ENCODE assay signal across 1 cellular context in genomic region chr22:49966716-49967332, GRCh38.
TF ChIP-seq lines count a peak whose summit lies in the region.

No MANE protein-coding gene starts in this region.

TF ChIP-seq in HepG2, 621 proteins besides CTCF, POLR2A, EP300 and RAD21 (continued from another document and continues in another):
- TF ChIP-seq HINFP (CRISPR knock-in tag; IDR thresholded peaks at IDR 0.05; ENCODE audit: low read depth) = peak; percentile 27; the same call in 1 of the 2 replicates
- no peak for TF ChIP-seq CBX2 (IDR thresholded peaks at IDR 0.05; ENCODE audit: low read depth, low read length)
- no peak for TF ChIP-seq CBX2 (CRISPR knock-in tag; IDR thresholded peaks at IDR 0.05; ENCODE audit: low read depth)
- TF ChIP-seq MZF1 (CRISPR knock-in tag; IDR thresholded peaks at IDR 0.05; ENCODE audit: borderline replicate concordance) = no peak
- TF ChIP-seq YY1 (IDR thresholded peaks at IDR 0.05; ENCODE audit: insufficient read depth, insufficient replicate concordance, low read depth, low read length) = peak; percentile 68
- peak; percentile 22; the same call in 1 of the 2 replicates for TF ChIP-seq ZNF317 (CRISPR knock-in tag; IDR thresholded peaks at IDR 0.05)
- peak; percentile 55 for TF ChIP-seq ISL2 (CRISPR knock-in tag; IDR thresholded peaks at IDR 0.05)
- no peak for TF ChIP-seq NONO (IDR thresholded peaks at IDR 0.05)
- no peak for TF ChIP-seq NONO (CRISPR knock-in tag; conservative IDR thresholded peaks at IDR 0.05)
- TF ChIP-seq, protein P1, sequence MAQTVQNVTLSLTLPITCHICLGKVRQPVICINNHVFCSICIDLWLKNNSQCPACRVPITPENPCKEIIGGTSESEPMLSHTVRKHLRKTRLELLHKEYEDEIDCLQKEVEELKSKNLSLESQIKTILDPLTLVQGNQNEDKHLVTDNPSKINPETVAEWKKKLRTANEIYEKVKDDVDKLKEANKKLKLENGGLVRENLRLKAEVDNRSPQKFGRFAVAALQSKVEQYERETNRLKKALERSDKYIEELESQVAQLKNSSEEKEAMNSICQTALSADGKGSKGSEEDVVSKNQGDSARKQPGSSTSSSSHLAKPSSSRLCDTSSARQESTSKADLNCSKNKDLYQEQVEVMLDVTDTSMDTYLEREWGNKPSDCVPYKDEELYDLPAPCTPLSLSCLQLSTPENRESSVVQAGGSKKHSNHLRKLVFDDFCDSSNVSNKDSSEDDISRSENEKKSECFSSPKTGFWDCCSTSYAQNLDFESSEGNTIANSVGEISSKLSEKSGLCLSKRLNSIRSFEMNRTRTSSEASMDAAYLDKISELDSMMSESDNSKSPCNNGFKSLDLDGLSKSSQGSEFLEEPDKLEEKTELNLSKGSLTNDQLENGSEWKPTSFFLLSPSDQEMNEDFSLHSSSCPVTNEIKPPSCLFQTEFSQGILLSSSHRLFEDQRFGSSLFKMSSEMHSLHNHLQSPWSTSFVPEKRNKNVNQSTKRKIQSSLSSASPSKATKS (CRISPR knock-in tag; IDR thresholded peaks at IDR 0.05) = 0 out of 2 replicates have a peak, but pooled peaks have one; percentile 20
- no peak for TF ChIP-seq ZNF775 (CRISPR knock-in tag; IDR thresholded peaks at IDR 0.05; ENCODE audit: borderline replicate concordance)
- no peak for TF ChIP-seq TP53 (CRISPR knock-in tag; conservative IDR thresholded peaks at IDR 0.05)
- TF ChIP-seq ZGPAT (CRISPR knock-in tag; IDR thresholded peaks at IDR 0.05) = peak; percentile 41; the same call in 1 of the 2 replicates
- TF ChIP-seq THAP9 (CRISPR knock-in tag; IDR thresholded peaks at IDR 0.05; ENCODE audit: borderline replicate concordance) = peak; percentile 32; the same call in 1 of the 2 replicates
- no peak for TF ChIP-seq ZNF557 (CRISPR knock-in tag; IDR thresholded peaks at IDR 0.05)
- TF ChIP-seq ATF7-NPFF (CRISPR knock-in tag; IDR thresholded peaks at IDR 0.05; ENCODE audit: low read depth) = peak; percentile 18; the same call in 1 of the 2 replicates
- TF ChIP-seq, protein P2, sequence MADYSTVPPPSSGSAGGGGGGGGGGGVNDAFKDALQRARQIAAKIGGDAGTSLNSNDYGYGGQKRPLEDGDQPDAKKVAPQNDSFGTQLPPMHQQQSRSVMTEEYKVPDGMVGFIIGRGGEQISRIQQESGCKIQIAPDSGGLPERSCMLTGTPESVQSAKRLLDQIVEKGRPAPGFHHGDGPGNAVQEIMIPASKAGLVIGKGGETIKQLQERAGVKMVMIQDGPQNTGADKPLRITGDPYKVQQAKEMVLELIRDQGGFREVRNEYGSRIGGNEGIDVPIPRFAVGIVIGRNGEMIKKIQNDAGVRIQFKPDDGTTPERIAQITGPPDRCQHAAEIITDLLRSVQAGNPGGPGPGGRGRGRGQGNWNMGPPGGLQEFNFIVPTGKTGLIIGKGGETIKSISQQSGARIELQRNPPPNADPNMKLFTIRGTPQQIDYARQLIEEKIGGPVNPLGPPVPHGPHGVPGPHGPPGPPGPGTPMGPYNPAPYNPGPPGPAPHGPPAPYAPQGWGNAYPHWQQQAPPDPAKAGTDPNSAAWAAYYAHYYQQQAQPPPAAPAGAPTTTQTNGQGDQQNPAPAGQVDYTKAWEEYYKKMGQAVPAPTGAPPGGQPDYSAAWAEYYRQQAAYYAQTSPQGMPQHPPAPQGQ (CRISPR knock-in tag; IDR thresholded peaks at IDR 0.05; ENCODE audit: borderline replicate concordance) = no peak
- TF ChIP-seq ETV5 (CRISPR knock-in tag; IDR thresholded peaks at IDR 0.05; ENCODE audit: borderline replicate concordance) = no peak
- TF ChIP-seq NR2F6 (IDR thresholded peaks at IDR 0.05) = peak; percentile 82
- TF ChIP-seq NR2F6 (CRISPR knock-in tag; IDR thresholded peaks at IDR 0.05) = peak; percentile 84
- TF ChIP-seq ZNF138 (CRISPR knock-in tag; IDR thresholded peaks at IDR 0.05; ENCODE audit: low read depth) = no peak
- TF ChIP-seq, protein P3, sequence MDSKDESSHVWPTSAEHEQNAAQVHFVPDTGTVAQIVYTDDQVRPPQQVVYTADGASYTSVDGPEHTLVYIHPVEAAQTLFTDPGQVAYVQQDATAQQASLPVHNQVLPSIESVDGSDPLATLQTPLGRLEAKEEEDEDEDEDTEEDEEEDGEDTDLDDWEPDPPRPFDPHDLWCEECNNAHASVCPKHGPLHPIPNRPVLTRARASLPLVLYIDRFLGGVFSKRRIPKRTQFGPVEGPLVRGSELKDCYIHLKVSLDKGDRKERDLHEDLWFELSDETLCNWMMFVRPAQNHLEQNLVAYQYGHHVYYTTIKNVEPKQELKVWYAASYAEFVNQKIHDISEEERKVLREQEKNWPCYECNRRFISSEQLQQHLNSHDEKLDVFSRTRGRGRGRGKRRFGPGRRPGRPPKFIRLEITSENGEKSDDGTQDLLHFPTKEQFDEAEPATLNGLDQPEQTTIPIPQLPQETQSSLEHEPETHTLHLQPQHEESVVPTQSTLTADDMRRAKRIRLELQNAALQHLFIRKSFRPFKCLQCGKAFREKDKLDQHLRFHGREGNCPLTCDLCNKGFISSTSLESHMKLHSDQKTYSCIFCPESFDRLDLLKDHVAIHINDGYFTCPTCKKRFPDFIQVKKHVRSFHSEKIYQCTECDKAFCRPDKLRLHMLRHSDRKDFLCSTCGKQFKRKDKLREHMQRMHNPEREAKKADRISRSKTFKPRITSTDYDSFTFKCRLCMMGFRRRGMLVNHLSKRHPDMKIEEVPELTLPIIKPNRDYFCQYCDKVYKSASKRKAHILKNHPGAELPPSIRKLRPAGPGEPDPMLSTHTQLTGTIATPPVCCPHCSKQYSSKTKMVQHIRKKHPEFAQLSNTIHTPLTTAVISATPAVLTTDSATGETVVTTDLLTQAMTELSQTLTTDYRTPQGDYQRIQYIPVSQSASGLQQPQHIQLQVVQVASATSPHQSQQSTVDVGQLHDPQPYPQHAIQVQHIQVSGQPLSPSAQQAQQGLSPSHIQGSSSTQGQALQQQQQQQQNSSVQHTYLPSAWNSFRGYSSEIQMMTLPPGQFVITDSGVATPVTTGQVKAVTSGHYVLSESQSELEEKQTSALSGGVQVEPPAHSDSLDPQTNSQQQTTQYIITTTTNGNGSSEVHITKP (CRISPR knock-in tag; IDR thresholded peaks at IDR 0.05; ENCODE audit: low read depth) = no peak
- no peak for TF ChIP-seq ZNF468 (CRISPR knock-in tag; IDR thresholded peaks at IDR 0.05)
- no peak for TF ChIP-seq U2AF2 (IDR thresholded peaks at IDR 0.05; ENCODE audit: low read depth, low read length)
- TF ChIP-seq RCOR2 (CRISPR knock-in tag; IDR thresholded peaks at IDR 0.05) = no peak
- TF ChIP-seq, protein P4, sequence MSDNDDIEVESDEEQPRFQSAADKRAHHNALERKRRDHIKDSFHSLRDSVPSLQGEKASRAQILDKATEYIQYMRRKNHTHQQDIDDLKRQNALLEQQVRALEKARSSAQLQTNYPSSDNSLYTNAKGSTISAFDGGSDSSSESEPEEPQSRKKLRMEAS (IDR thresholded peaks at IDR 0.05) = peak; percentile 76
- no peak for TF ChIP-seq PHF5A (CRISPR knock-in tag; IDR thresholded peaks at IDR 0.05; ENCODE audit: low read depth, unreplicated experiment)
- TF ChIP-seq, protein P5, sequence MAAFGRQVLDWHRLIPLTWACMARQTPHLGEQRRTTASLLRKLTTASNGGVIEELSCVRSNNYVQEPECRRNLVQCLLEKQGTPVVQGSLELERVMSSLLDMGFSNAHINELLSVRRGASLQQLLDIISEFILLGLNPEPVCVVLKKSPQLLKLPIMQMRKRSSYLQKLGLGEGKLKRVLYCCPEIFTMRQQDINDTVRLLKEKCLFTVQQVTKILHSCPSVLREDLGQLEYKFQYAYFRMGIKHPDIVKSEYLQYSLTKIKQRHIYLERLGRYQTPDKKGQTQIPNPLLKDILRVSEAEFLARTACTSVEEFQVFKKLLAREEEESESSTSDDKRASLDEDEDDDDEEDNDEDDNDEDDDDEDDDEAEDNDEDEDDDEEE (CRISPR knock-in tag; IDR thresholded peaks at IDR 0.05) = no peak
- no peak for TF ChIP-seq TCF7L2 (IDR thresholded peaks at IDR 0.05; ENCODE audit: low read depth, low read length)
- TF ChIP-seq TBL1XR1 (IDR thresholded peaks at IDR 0.05; ENCODE audit: borderline replicate concordance, low read length, partially characterized antibody) = peak; percentile 29
- TF ChIP-seq, protein P6, sequence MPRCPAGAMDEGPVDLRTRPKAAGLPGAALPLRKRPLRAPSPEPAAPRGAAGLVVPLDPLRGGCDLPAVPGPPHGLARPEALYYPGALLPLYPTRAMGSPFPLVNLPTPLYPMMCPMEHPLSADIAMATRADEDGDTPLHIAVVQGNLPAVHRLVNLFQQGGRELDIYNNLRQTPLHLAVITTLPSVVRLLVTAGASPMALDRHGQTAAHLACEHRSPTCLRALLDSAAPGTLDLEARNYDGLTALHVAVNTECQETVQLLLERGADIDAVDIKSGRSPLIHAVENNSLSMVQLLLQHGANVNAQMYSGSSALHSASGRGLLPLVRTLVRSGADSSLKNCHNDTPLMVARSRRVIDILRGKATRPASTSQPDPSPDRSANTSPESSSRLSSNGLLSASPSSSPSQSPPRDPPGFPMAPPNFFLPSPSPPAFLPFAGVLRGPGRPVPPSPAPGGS (CRISPR knock-in tag; IDR thresholded peaks at IDR 0.05) = no peak
- TF ChIP-seq, protein P7, sequence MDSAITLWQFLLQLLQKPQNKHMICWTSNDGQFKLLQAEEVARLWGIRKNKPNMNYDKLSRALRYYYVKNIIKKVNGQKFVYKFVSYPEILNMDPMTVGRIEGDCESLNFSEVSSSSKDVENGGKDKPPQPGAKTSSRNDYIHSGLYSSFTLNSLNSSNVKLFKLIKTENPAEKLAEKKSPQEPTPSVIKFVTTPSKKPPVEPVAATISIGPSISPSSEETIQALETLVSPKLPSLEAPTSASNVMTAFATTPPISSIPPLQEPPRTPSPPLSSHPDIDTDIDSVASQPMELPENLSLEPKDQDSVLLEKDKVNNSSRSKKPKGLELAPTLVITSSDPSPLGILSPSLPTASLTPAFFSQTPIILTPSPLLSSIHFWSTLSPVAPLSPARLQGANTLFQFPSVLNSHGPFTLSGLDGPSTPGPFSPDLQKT (CRISPR knock-in tag; IDR thresholded peaks at IDR 0.05; ENCODE audit: borderline replicate concordance) = no peak
- peak; percentile 43; the same call in 1 of the 2 replicates for TF ChIP-seq MXD1 (CRISPR knock-in tag; IDR thresholded peaks at IDR 0.05)
- TF ChIP-seq ZNF503 (CRISPR knock-in tag; IDR thresholded peaks at IDR 0.05) = no peak; the same call in 1 of the 2 replicates
- TF ChIP-seq, protein P8, sequence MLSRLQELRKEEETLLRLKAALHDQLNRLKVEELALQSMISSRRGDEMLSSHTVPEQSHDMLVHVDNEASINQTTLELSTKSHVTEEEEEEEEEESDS (CRISPR knock-in tag; IDR thresholded peaks at IDR 0.05; ENCODE audit: borderline replicate concordance) = no peak
